ENCODE assay signal across 23 cellular contexts in the genomic region with DNA sequence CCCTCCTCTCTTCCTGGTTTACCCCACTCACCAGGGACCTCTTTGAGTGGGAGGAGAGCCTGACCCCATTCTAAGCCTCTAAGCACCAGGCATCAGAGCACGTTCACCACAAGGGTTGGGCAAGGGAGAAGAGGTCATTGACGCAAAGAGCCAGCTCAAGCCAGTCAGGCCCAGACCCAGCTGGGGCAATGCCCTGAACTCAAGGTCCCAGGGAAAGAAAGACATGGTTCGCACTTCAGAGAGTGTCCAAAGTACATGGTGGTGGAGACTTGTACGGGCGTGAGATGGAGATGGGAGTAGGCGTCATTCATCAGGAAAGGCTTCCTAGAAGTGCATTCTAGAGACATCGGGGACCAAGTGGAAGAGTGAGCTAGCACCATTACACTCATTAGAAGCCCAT. TPM values are rescaled to one million over a fixed set of nuclear protein-coding genes. Genes with fewer than 3 reads are reported as not detected.
A peak's percentile ranks its signal among the peaks of the same experiment; 100 is the strongest.
DNase-seq lines count a peak whose midpoint lies in the region; ATAC-seq, FAIRE-seq and TF ChIP-seq lines count a peak whose summit lies in the region.
"Had no signal": no experiment of that assay in that cellular context is flagged by ENCODE, and none has a peak within 500 bp of the region (broad histone marks: within the 10 kb centered on the region; RNA-seq: fewer than 3 reads in every experiment).

No MANE protein-coding gene starts in this region.

- no peak overlapping the region for H3K27ac ChIP-seq in HCT116 (ENCODE audit: low read depth, low read length)
- peak overlapping the region; percentile 91 for H3K27ac ChIP-seq in keratinocyte (ENCODE audit: control insufficient read depth, insufficient read depth, low read length)
- H3K27ac ChIP-seq in smooth muscle cell (ENCODE audit: low read depth): no peak overlapping the region
- H3K27ac ChIP-seq: KMS-11 had no signal

- H3F3A ChIP-seq in smooth muscle cell (ENCODE audit: low read depth): peaks cover 16% of the 10 kb centered on the region

- TF ChIP-seq RAD21 in HCT116 (IDR thresholded peaks at IDR 0.05; ENCODE audit: low read depth): no peak

- H3K36me3 Mint-ChIP-seq in chondrocyte (ENCODE audit: low read depth): peaks cover 2% of the 10 kb centered on the region
- H3K36me3 Mint-ChIP-seq: CD4-positive, alpha-beta memory T cell had no signal

- no TSS peak for BruUV-seq in HCT116 (replicated peaks; lab: Mats Ljungman, UMichigan)

- no peak for TF ChIP-seq CTCF in HCT116 (IDR thresholded peaks at IDR 0.05 in 2 of 3, conservative IDR thresholded peaks at IDR 0.05 in 1 of 3; ENCODE audit: borderline replicate concordance in 1 of 3, insufficient read depth in 1 of 3, low read depth in 2 of 3, low read length in 2 of 3)
- TF ChIP-seq CTCF in bronchial epithelial cell (IDR thresholded peaks at IDR 0.05; ENCODE audit: insufficient read depth, low read length, severe bottlenecking): no peak
- no peak for TF ChIP-seq CTCF in keratinocyte (optimal IDR thresholded peaks at IDR 0.05 in 1 of 3, IDR thresholded peaks at IDR 0.05 in 1 of 3, conservative IDR thresholded peaks at IDR 0.05 in 1 of 3; ENCODE audit: extremely low read depth in 1 of 3, insufficient read depth in 2 of 3, low read length in 3 of 3)
- TF ChIP-seq CTCF in smooth muscle cell (IDR thresholded peaks at IDR 0.05; ENCODE audit: borderline replicate concordance, insufficient read depth, poor library complexity, severe bottlenecking): no peak
- no peak for TF ChIP-seq CTCF in chondrocyte (IDR thresholded peaks at IDR 0.05)

- H4K20me1 ChIP-seq in HCT116 (ENCODE audit: insufficient read depth) (no peaks in the 10 kb centered on the region), keratinocyte (ENCODE audit: control insufficient read depth, extremely low read depth, insufficient read depth, low read length) (peaks cover 3% of the 10 kb centered on the region), smooth muscle cell (ENCODE audit: low read depth) (no peaks in the 10 kb centered on the region)

- dilution Hi-C loops in keratinocyte (cut with MboI; ENCODE audit: extremely low pct_ligation_motif_present, low sequenced_read_pairs): no loop called here

- H3K4me2 ChIP-seq in HCT116 (ENCODE audit: low read length): peak overlapping the region; percentile 45
- peak overlapping the region; percentile 82 for H3K4me2 ChIP-seq in keratinocyte (ENCODE audit: control insufficient read depth, extremely low read depth, insufficient read depth, low read depth, low read length)
- H3K4me2 ChIP-seq in smooth muscle cell: peak overlapping the region; percentile 40
- H3K4me2 ChIP-seq: KMS-11 had no signal

- RAD21 ChIA-PET in HCT116 (lab: Charles Lee; ENCODE audit: low non-redundant PET in 1 of 2, low total read pairs in 2 of 2, uncharacterized antibody in 2 of 2, unreplicated experiment in 2 of 2): no interaction called here

- TF ChIP-seq POLR2A in HCT116 (IDR thresholded peaks at IDR 0.05; ENCODE audit: borderline replicate concordance, extremely low read depth, insufficient read depth, insufficient read length) (no peak), GM12892 (IDR thresholded peaks at IDR 0.05; ENCODE audit: low read depth, low read length) (no peak)

- peaks cover 1% of the 10 kb centered on the region for H3K27me3 Mint-ChIP-seq in chondrocyte (ENCODE audit: low read depth)

- H3K9me3 Mint-ChIP-seq in chondrocyte (ENCODE audit: low read depth): no peaks in the 10 kb centered on the region
- H3K9me3 Mint-ChIP-seq: CD4-positive, alpha-beta memory T cell had no signal

- CTCF ChIA-PET in HCT116 (lab: Charles Lee): interaction anchor here (1.0 to 2.3 kb wide), 6 partner anchors 9 to 71 kb away, joined by 3 to 11 read pairs (median 3); no protein-coding TSS in a partner anchor

- H3K27ac Mint-ChIP-seq in chondrocyte (ENCODE audit: unreplicated experiment): no peak overlapping the region
- H3K27ac Mint-ChIP-seq: CD4-positive, alpha-beta memory T cell had no signal

- no peak overlapping the region for H3K4me3 Mint-ChIP-seq in chondrocyte (ENCODE audit: unreplicated experiment)
- H3K4me3 Mint-ChIP-seq: CD4-positive, alpha-beta memory T cell had no signal

- H3K9me1 ChIP-seq in keratinocyte (ENCODE audit: control insufficient read depth, extremely low read depth, insufficient read depth, low read length): peaks cover 24% of the 10 kb centered on the region

- H2AFZ ChIP-seq in HCT116 (ENCODE audit: low read depth, low read length, poor library complexity, severe bottlenecking): no peak overlapping the region
- H2AFZ ChIP-seq in keratinocyte (ENCODE audit: control insufficient read depth, low read length): no peak overlapping the region
- H2AFZ ChIP-seq in smooth muscle cell (ENCODE audit: low read depth): no peak overlapping the region

- no peak for DNase-seq in HCT116 (ENCODE audit: low read depth, low spot score)
- no peak for DNase-seq in bronchial epithelial cell (ENCODE audit: low read depth)
- DNase-seq in keratinocyte (ENCODE audit: low read depth, low spot score): no peak
- DNase-seq in smooth muscle cell (lab: John Stamatoyannopoulos, UW; ENCODE audit: unreplicated experiment): no peak
- DNase-seq in chondrocyte (ENCODE audit: low spot score): no peak
- DNase-seq in GM12892 (ENCODE audit: insufficient read length): no peak
- DNase-seq: BE2C; CD4-positive, alpha-beta memory T cell; DMS153; GF-D8; GOT3; NCI-H1417; NCI-H187; NCI-H2107; NCI-H510A; NCI-H774; RPMI8226 had no signal

- H3K4me1 ChIP-seq in HCT116 (ENCODE audit: control insufficient read depth in 1 of 2, insufficient read depth in 2 of 2, low read length in 2 of 2): peaks cover 11 to 31% of the 10 kb centered on the region in 2 experiments; a peak in 3 of 4 replicates
- peaks cover 99% of the 10 kb centered on the region for H3K4me1 ChIP-seq in keratinocyte (ENCODE audit: control insufficient read depth, extremely low read depth, insufficient read depth, low read length)
- H3K4me1 ChIP-seq in smooth muscle cell (ENCODE audit: low read depth): peaks cover 29% of the 10 kb centered on the region
- H3K4me1 ChIP-seq: BE2C had no signal

- peaks cover 11% of the 10 kb centered on the region; the same call in 1 of the 2 replicates for H3K27me3 ChIP-seq in HCT116 (ENCODE audit: insufficient read depth, low read length)
- H3K27me3 ChIP-seq in bronchial epithelial cell (ENCODE audit: control insufficient read depth, insufficient read depth, low read length): no peaks in the 10 kb centered on the region
- H3K27me3 ChIP-seq in keratinocyte (ENCODE audit: control insufficient read depth, extremely low read depth, insufficient read depth, low read length): no peaks in the 10 kb centered on the region
- no peaks in the 10 kb centered on the region for H3K27me3 ChIP-seq in smooth muscle cell (ENCODE audit: low read depth)
- H3K27me3 ChIP-seq: BE2C had no signal

- H3K36me3 ChIP-seq in HCT116 (ENCODE audit: control insufficient read depth in 1 of 2, insufficient read depth in 2 of 2, low read length in 2 of 2): no peaks in the 10 kb centered on the region
- peaks cover 48% of the 10 kb centered on the region for H3K36me3 ChIP-seq in bronchial epithelial cell (ENCODE audit: control insufficient read depth, insufficient read depth, low read length)
- peaks cover 44 to 63% of the 10 kb centered on the region in 2 experiments for H3K36me3 ChIP-seq in keratinocyte (ENCODE audit: control insufficient read depth in 2 of 2, extremely low read depth in 1 of 2, insufficient read depth in 2 of 2, low read length in 2 of 2)
- H3K36me3 ChIP-seq in smooth muscle cell (ENCODE audit: low read depth): no peaks in the 10 kb centered on the region
- H3K36me3 ChIP-seq: BE2C had no signal

- ATAC-seq in HCT116 (no peak), HG03159 (IDR thresholded peaks at IDR 0.05; ENCODE audit: unreplicated experiment) (no peak), HG03108 (IDR thresholded peaks at IDR 0.05; ENCODE audit: unreplicated experiment) (no peak)
- ATAC-seq: GM12878 had no signal

- H3K4me3 ChIP-seq in HCT116 (replicated peaks in 1 of 2; ENCODE audit: low read depth in 1 of 2, low read length in 2 of 2) (no peak overlapping the region), bronchial epithelial cell (ENCODE audit: low read depth, low read length) (no peak overlapping the region), keratinocyte (ENCODE audit: control insufficient read depth in 2 of 3, extremely low read depth in 1 of 3, insufficient read depth in 2 of 3, low read depth in 1 of 3, low read length in 3 of 3) (no peak overlapping the region), smooth muscle cell (no peak overlapping the region)
- H3K4me3 ChIP-seq: GM12878 had no signal

- no peaks in the 10 kb centered on the region for H3K9me2 ChIP-seq in HCT116 (ENCODE audit: insufficient read depth)

- intact Hi-C loops in HCT116 (cut with micrococcal nuclease): no loop called here

- H3K79me2 ChIP-seq in HCT116 (ENCODE audit: insufficient read depth, low read length): no peaks in the 10 kb centered on the region
- peaks cover 70% of the 10 kb centered on the region for H3K79me2 ChIP-seq in keratinocyte (ENCODE audit: control insufficient read depth, insufficient read depth, low read length)
- H3K79me2 ChIP-seq in smooth muscle cell (ENCODE audit: low read depth): peaks cover 34% of the 10 kb centered on the region

- POLR2A ChIA-PET in HCT116 (lab: Charles Lee): no interaction called here

- H3K9me3 ChIP-seq in HCT116 (ENCODE audit: control insufficient read depth in 1 of 2, insufficient read depth in 1 of 2, low read depth in 1 of 2, low read length in 2 of 2) (no peaks in the 10 kb centered on the region), keratinocyte (ENCODE audit: control insufficient read depth, low read depth, low read length) (no peaks in the 10 kb centered on the region), smooth muscle cell (replicated peaks; ENCODE audit: low read depth) (no peaks in the 10 kb centered on the region)
- H3K9me3 ChIP-seq: BE2C had no signal

- peaks cover 33% of the 10 kb centered on the region for H3K4me1 Mint-ChIP-seq in chondrocyte (ENCODE audit: low read depth)
- H3K4me1 Mint-ChIP-seq: CD4-positive, alpha-beta memory T cell had no signal

- peak; percentile 93 for FAIRE-seq in bronchial epithelial cell (lab: Jason Lieb, UNC)
- FAIRE-seq in keratinocyte (lab: Jason Lieb, UNC): no peak
- FAIRE-seq in GM12892 (lab: Jason Lieb, UNC): no peak
- FAIRE-seq: GM12878 had no signal

- 80% methylated on average over 7 of the region's 7 CpGs for WGBS in smooth muscle cell (ENCODE audit: low lambda C conversion rate)

- no peak overlapping the region for H3K9ac ChIP-seq in HCT116 (ENCODE audit: low read length)
- H3K9ac ChIP-seq in keratinocyte (ENCODE audit: control insufficient read depth, extremely low read depth, insufficient read depth, low read length): peak overlapping the region; percentile 63
- no peak overlapping the region for H3K9ac ChIP-seq in smooth muscle cell (ENCODE audit: low read depth)
- H3K9ac ChIP-seq: KMS-11 had no signal

RNA-seq across cellular contexts. Expression of a gene that starts 7.2 kb away (rescaled TPM):
- total RNA-seq in HCT116 (2021; ENCODE audit: unreplicated experiment) (0.07 TPM), bronchial epithelial cell (117 and 337 TPM in 2 replicates), smooth muscle cell (43.6 and 52.5 TPM in 2 replicates), chondrocyte (0.07 to 4.1 TPM (median 4.0 TPM) in 3 replicates)
- 0.01 and 0.07 TPM in 2 replicates for polyA plus RNA-seq in HCT116 (2012)
- polyA plus RNA-seq in keratinocyte (163 to 301 TPM (median 169 TPM) in 3 replicates), smooth muscle cell (26.9 and 30.3 TPM in 2 replicates)
- 262 TPM for polyA plus RNA-seq in keratinocyte (2011; ENCODE audit: low read depth)
- 168 and 222 TPM in 2 replicates for polyA plus RNA-seq in keratinocyte (2011; cell fraction: cytosol; rRNA removed)
- polyA plus RNA-seq in keratinocyte (2011; cell fraction: nucleus; rRNA removed): 418 and 503 TPM in 2 replicates
- 160 and 587 TPM in 2 replicates for polyA plus RNA-seq in keratinocyte (2012; ENCODE audit: low replicate concordance)
- polyA minus RNA-seq in keratinocyte: 263 to 433 TPM (median 366 TPM) in 3 replicates
- polyA minus RNA-seq in keratinocyte (2011; cell fraction: cytosol; rRNA and poly(A)+ RNA removed): 238 TPM
- 239 and 304 TPM in 2 replicates for polyA minus RNA-seq in keratinocyte (2011; cell fraction: nucleus; rRNA and poly(A)+ RNA removed)
- polyA plus RNA-seq in GM12892 (2012; ENCODE audit: missing spikeins): not detected
- total RNA-seq: A172; CD4-positive, alpha-beta memory T cell; GM12878; OCI-LY7 had no signal
- polyA plus RNA-seq: CD4-positive, alpha-beta memory T cell had no signal
